Comparison of ENCODE assay signal across 18 cellular contexts in genomic region chr22:43435851-43436535, GRCh38. TPM values are rescaled to one million over a fixed set of nuclear protein-coding genes. Genes with fewer than 3 reads are reported as not detected.
DNase-seq lines count a peak whose midpoint lies in the region; ATAC-seq and TF ChIP-seq lines count a peak whose summit lies in the region.
"Had no signal": no experiment of that assay in that cellular context is flagged by ENCODE, and none has a peak within 500 bp of the region (broad histone marks: within the 10 kb centered on the region; RNA-seq: fewer than 3 reads in every experiment).

No MANE protein-coding gene starts in this region.

- in situ Hi-C loops in G401 (cut with HindIII; ENCODE audit: low sequenced_read_pairs), result loop anchor here (25.0 kb wide), 1 partner anchor 101 kb away; no protein-coding TSS in a partner anchor

- ATAC-seq in left lobe of liver, result peak; percentile 96
- no peak for ATAC-seq in activated CD4-positive, CD25-positive, alpha-beta regulatory T cell treated with anti-CD3 and anti-CD28 coated beads, Interleukin-2, amount 50 U/mL, for 24 hours
- no peak for ATAC-seq in HG02642 (IDR thresholded peaks at IDR 0.05; ENCODE audit: poor library complexity, unreplicated experiment)
- ATAC-seq: activated CD8-positive, alpha-beta T cell treated with anti-CD3 and anti-CD28 coated beads for 36 hours; stimulated activated memory B cell treated with anti-CD40 and anti-IgM and Interleukin-4, amounts not matched to agents 10 μg/mL and 1 μg/mL and 100 μg/mL, for 72 hours had no signal

- no peak for TF ChIP-seq CTCF in C4-2B (conservative IDR thresholded peaks at IDR 0.05)

- peak overlapping the region; percentile 61 for H3K27ac ChIP-seq in C4-2B

- DNase-seq in G401 (ENCODE audit: low spot score) (peak; percentile 57), NCI-H2196 treated with DMSO at 0.1 percent for 48 hours (lab: John Stamatoyannopoulos, UW; ENCODE audit: unreplicated experiment) (peak; percentile 70), left lobe of liver (ENCODE audit: low spot score) (peak; percentile 94), GM03348 (ENCODE audit: low spot score) (no peak)
- no peak for DNase-seq in stimulated activated CD4-positive, alpha-beta T cell treated with anti-CD3 and anti-CD28 coated beads, Interleukin-2, amount 100 ng/mL, for 24 hours
- DNase-seq: activated CD8-positive, alpha-beta T cell treated with anti-CD3 and anti-CD28 coated beads for 36 hours; GDM1; IMR-90; naive B cell; NCI-H1930; stimulated activated CD4-positive, alpha-beta T cell treated with anti-CD3 and anti-CD28 coated beads, Interleukin-4, amount 100 ng/mL, for 24 hours; T1000 had no signal

RNA-seq across cellular contexts. Expression of gene MPPED1, which starts 24.2 kb away (rescaled TPM):
- not detected in 2 replicates for total RNA-seq in G401 (2014; rRNA removed; shearing (Covaris generic))
- total RNA-seq in left lobe of liver, result 2.6 TPM
- total RNA-seq: activated CD8-positive, alpha-beta T cell treated with anti-CD3 and anti-CD28 coated beads for 36 hours; B cell; endothelial cell of umbilical vein; IMR-90 had no signal

Comparison
In these comparisons a context has a peak if more than half of its experiments do, and no peak if none do; other contexts are left out.
1. DNase-seq: peak in G401 (single experiment), NCI-H2196 treated with DMSO at 0.1 percent for 48 hours (single experiment) and left lobe of liver (single experiment); none in stimulated activated CD4-positive, alpha-beta T cell treated with anti-CD3 and anti-CD28 coated beads, Interleukin-2, amount 100 ng/mL, for 24 hours (0 of 2) and GM03348 (single experiment).